Comparison of ENCODE assay signal across 2 cellular contexts in genomic region chr5:83387041-83387440, GRCh38.
TF ChIP-seq lines count a peak whose summit lies in the region.

No MANE protein-coding gene starts in this region.

TF ChIP-seq in HepG2, 621 proteins besides CTCF, POLR2A, EP300 and RAD21:
- TF ChIP-seq, protein P1, sequence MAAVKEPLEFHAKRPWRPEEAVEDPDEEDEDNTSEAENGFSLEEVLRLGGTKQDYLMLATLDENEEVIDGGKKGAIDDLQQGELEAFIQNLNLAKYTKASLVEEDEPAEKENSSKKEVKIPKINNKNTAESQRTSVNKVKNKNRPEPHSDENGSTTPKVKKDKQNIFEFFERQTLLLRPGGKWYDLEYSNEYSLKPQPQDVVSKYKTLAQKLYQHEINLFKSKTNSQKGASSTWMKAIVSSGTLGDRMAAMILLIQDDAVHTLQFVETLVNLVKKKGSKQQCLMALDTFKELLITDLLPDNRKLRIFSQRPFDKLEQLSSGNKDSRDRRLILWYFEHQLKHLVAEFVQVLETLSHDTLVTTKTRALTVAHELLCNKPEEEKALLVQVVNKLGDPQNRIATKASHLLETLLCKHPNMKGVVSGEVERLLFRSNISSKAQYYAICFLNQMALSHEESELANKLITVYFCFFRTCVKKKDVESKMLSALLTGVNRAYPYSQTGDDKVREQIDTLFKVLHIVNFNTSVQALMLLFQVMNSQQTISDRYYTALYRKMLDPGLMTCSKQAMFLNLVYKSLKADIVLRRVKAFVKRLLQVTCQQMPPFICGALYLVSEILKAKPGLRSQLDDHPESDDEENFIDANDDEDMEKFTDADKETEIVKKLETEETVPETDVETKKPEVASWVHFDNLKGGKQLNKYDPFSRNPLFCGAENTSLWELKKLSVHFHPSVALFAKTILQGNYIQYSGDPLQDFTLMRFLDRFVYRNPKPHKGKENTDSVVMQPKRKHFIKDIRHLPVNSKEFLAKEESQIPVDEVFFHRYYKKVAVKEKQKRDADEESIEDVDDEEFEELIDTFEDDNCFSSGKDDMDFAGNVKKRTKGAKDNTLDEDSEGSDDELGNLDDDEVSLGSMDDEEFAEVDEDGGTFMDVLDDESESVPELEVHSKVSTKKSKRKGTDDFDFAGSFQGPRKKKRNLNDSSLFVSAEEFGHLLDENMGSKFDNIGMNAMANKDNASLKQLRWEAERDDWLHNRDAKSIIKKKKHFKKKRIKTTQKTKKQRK (IDR thresholded peaks at IDR 0.05; ENCODE audit: low read length): no peak
- TF ChIP-seq SOX6 (IDR thresholded peaks at IDR 0.05) (no peak), SOX6 (CRISPR knock-in tag; IDR thresholded peaks at IDR 0.05) (no peak), FOSL2 (CRISPR knock-in tag; IDR thresholded peaks at IDR 0.05) (peak; percentile 9; the same call in 1 of the 2 replicates)
- TF ChIP-seq, protein P2, sequence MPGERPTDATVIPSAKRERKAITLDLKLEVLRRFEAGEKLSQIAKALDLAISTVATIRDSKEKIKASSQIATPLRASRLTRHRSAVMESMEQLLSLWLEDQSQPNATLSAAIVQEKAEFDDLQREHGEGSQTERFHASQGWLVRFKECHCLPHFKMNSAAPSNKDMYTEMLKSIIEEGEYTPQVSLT (CRISPR knock-in tag; IDR thresholded peaks at IDR 0.05; ENCODE audit: borderline replicate concordance, low read depth): no peak

TF ChIP-seq in IMR-90, 13 proteins besides CTCF, POLR2A, EP300 and RAD21 (continued from another document):
- TF ChIP-seq USF2 (IDR thresholded peaks at IDR 0.05; ENCODE audit: low read depth, low read length): no peak
